21 cellular contexts compared by ENCODE assay signal in the genomic region with DNA sequence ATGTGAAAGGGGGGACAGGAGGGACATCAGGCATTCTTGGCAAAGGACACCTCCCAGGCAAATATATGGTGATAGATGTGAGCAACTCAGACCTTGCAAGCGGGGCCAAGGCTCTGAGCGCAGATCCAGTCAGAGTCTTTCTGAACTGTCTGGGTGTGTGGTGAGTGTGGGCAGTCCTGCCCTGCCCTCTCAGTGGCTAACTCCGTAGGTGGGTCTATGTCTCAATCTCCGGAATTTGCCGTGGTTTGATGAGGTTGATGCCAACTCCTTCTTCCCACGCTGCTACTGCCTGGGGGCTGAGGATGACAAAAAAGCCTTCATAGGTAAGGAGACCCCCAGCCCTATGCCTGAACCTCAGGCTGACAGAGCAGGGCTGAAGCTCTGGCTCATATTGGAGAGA. TPM values are rescaled to one million over a fixed set of nuclear protein-coding genes. Genes with fewer than 3 reads are reported as not detected.
DNase-seq lines count a peak whose midpoint lies in the region; ATAC-seq and TF ChIP-seq lines count a peak whose summit lies in the region.
"Had no signal": no experiment of that assay in that cellular context is flagged by ENCODE, and none has a peak within 500 bp of the region (broad histone marks: within the 10 kb centered on the region; RNA-seq: fewer than 3 reads in every experiment).

No MANE protein-coding gene starts in this region.

- DNase-seq in astrocyte of the hippocampus (ENCODE audit: low read depth, low spot score) = peak; percentile 12
- peak; percentile 14 for DNase-seq in chondrocyte (ENCODE audit: low spot score)
- no peak for DNase-seq in stimulated activated naive B cell treated with anti-CD40 and anti-IgM and Interleukin-4, amounts not matched to agents 10 μg/mL and 1 μg/mL and 100 μg/mL, for 72 hours
- DNase-seq in NCI-H2171 (lab: John Stamatoyannopoulos, UW) = no peak
- no peak for DNase-seq in activated CD4-positive, alpha-beta T cell treated with anti-CD3 and anti-CD28 coated beads, Interleukin-2, amount 10 ng/mL, durations not matched to agents 7 days and 5 days
- no peak for DNase-seq in globus pallidus (ENCODE audit: low spot score)
- DNase-seq: ACHN; BE2C; C1 segment of cervical spinal cord; CD4-positive, alpha-beta T cell; DMS 273 treated with DMSO at 0.1 percent for 48 hours; DMS53; DND-41; EL; HCEC 1CT; HFFc6 had no signal

- no peak for TF ChIP-seq CTCF in HEK293 (tag by site-specific recombination; IDR thresholded peaks at IDR 0.05)
- no peak for TF ChIP-seq CTCF in chondrocyte (IDR thresholded peaks at IDR 0.05)

- ATAC-seq in stimulated activated naive B cell treated with anti-CD40 and anti-IgM and Interleukin-4, amounts not matched to agents 10 μg/mL and 1 μg/mL and 100 μg/mL, for 72 hours (replicated peaks) = no peak
- no peak for ATAC-seq in HG02870 (IDR thresholded peaks at IDR 0.05; ENCODE audit: unreplicated experiment)
- ATAC-seq: GM23338 had no signal

- no peak overlapping the region for H3K4me3 Mint-ChIP-seq in chondrocyte (ENCODE audit: unreplicated experiment)
- no peak overlapping the region for H3K4me3 Mint-ChIP-seq in stimulated activated naive B cell treated with anti-CD40 and anti-IgM and Interleukin-4, amounts not matched to agents 10 μg/mL and 1 μg/mL and 100 μg/mL, for 72 hours
- no peak overlapping the region for H3K4me3 Mint-ChIP-seq in activated CD4-positive, alpha-beta T cell treated with anti-CD3 and anti-CD28 coated beads, Interleukin-2, amount 10 ng/mL, durations not matched to agents 7 days and 5 days
- H3K4me3 Mint-ChIP-seq: CD4-positive, alpha-beta T cell; GM23338; HFFc6 had no signal

- CTCF ChIA-PET in HEK293 (lab: Yijun Ruan, JAX) = interaction anchor here (0.6 kb wide), 1 partner anchor 263 kb away, joined by 4 read pairs; no protein-coding TSS in a partner anchor
- CTCF ChIA-PET in activated CD4-positive, alpha-beta T cell treated with anti-CD3 and anti-CD28 coated beads, Interleukin-2, amount 10 ng/mL, durations not matched to agents 7 days and 5 days (lab: Charles Lee) = no interaction called here

- H3K27me3 Mint-ChIP-seq in chondrocyte (ENCODE audit: low read depth) = no peaks in the 10 kb centered on the region
- no peaks in the 10 kb centered on the region for H3K27me3 Mint-ChIP-seq in stimulated activated naive B cell treated with anti-CD40 and anti-IgM and Interleukin-4, amounts not matched to agents 10 μg/mL and 1 μg/mL and 100 μg/mL, for 72 hours
- H3K27me3 Mint-ChIP-seq in activated CD4-positive, alpha-beta T cell treated with anti-CD3 and anti-CD28 coated beads, Interleukin-2, amount 10 ng/mL, durations not matched to agents 7 days and 5 days = no peaks in the 10 kb centered on the region
- H3K27me3 Mint-ChIP-seq: CD4-positive, alpha-beta T cell had no signal

- H3K4me1 Mint-ChIP-seq in chondrocyte (ENCODE audit: low read depth) = no peaks in the 10 kb centered on the region
- H3K4me1 Mint-ChIP-seq in stimulated activated naive B cell treated with anti-CD40 and anti-IgM and Interleukin-4, amounts not matched to agents 10 μg/mL and 1 μg/mL and 100 μg/mL, for 72 hours = peaks cover 0 to 2% of the 10 kb centered on the region in 2 donors
- H3K4me1 Mint-ChIP-seq in activated CD4-positive, alpha-beta T cell treated with anti-CD3 and anti-CD28 coated beads, Interleukin-2, amount 10 ng/mL, durations not matched to agents 7 days and 5 days = no peaks in the 10 kb centered on the region
- H3K4me1 Mint-ChIP-seq: GM23338 had no signal

- H3K4me3 ChIP-seq in HEK293 (ENCODE audit: low read depth, low read length) = no peak overlapping the region
- H3K4me3 ChIP-seq: GM23338 had no signal

- peaks cover 5 to 58% of the 10 kb centered on the region in 2 experiments; a peak in 2 of 3 replicates for H3K36me3 ChIP-seq in HEK293 (ENCODE audit: control insufficient read depth in 2 of 2, insufficient read depth in 1 of 2, low read length in 2 of 2)
- H3K36me3 ChIP-seq: BE2C had no signal

- H3K27ac ChIP-seq in HEK293 (ENCODE audit: extremely low read depth, low read depth, low read length) = no peak overlapping the region
- H3K27ac ChIP-seq: KMS-11 had no signal

- H3K4me1 ChIP-seq in HEK293 (ENCODE audit: control insufficient read depth, insufficient read depth, low read length) = no peaks in the 10 kb centered on the region
- H3K4me1 ChIP-seq: BE2C had no signal

- H3K9me3 Mint-ChIP-seq in chondrocyte (ENCODE audit: low read depth) = no peaks in the 10 kb centered on the region
- no peaks in the 10 kb centered on the region for H3K9me3 Mint-ChIP-seq in stimulated activated naive B cell treated with anti-CD40 and anti-IgM and Interleukin-4, amounts not matched to agents 10 μg/mL and 1 μg/mL and 100 μg/mL, for 72 hours
- no peaks in the 10 kb centered on the region for H3K9me3 Mint-ChIP-seq in activated CD4-positive, alpha-beta T cell treated with anti-CD3 and anti-CD28 coated beads, Interleukin-2, amount 10 ng/mL, durations not matched to agents 7 days and 5 days
- H3K9me3 Mint-ChIP-seq: CD4-positive, alpha-beta T cell; GM23338; HFFc6 had no signal

- POLR2A ChIA-PET in HEK293 (lab: Yijun Ruan, JAX) = no interaction called here
- POLR2A ChIA-PET in activated CD4-positive, alpha-beta T cell treated with anti-CD3 and anti-CD28 coated beads, Interleukin-2, amount 10 ng/mL, durations not matched to agents 7 days and 5 days (lab: Charles Lee) = no interaction called here

- peak overlapping the region; percentile 8 for H3K27ac Mint-ChIP-seq in chondrocyte (ENCODE audit: unreplicated experiment)
- peak overlapping the region; percentile 34 for H3K27ac Mint-ChIP-seq in stimulated activated naive B cell treated with anti-CD40 and anti-IgM and Interleukin-4, amounts not matched to agents 10 μg/mL and 1 μg/mL and 100 μg/mL, for 72 hours
- no peak overlapping the region for H3K27ac Mint-ChIP-seq in activated CD4-positive, alpha-beta T cell treated with anti-CD3 and anti-CD28 coated beads, Interleukin-2, amount 10 ng/mL, durations not matched to agents 7 days and 5 days
- H3K27ac Mint-ChIP-seq: CD4-positive, alpha-beta T cell; GM23338; HFFc6 had no signal

- H3K9me3 ChIP-seq in HEK293 (ENCODE audit: control insufficient read depth, insufficient read depth, low read depth, low read length) = no peaks in the 10 kb centered on the region
- H3K9me3 ChIP-seq: BE2C had no signal

- H3K36me3 Mint-ChIP-seq in chondrocyte (ENCODE audit: low read depth) = peaks cover 7% of the 10 kb centered on the region
- H3K36me3 Mint-ChIP-seq in stimulated activated naive B cell treated with anti-CD40 and anti-IgM and Interleukin-4, amounts not matched to agents 10 μg/mL and 1 μg/mL and 100 μg/mL, for 72 hours = peaks cover 35 to 44% of the 10 kb centered on the region in 2 donors
- peaks cover 12% of the 10 kb centered on the region for H3K36me3 Mint-ChIP-seq in activated CD4-positive, alpha-beta T cell treated with anti-CD3 and anti-CD28 coated beads, Interleukin-2, amount 10 ng/mL, durations not matched to agents 7 days and 5 days (ENCODE audit: low read depth)

TF ChIP-seq in HEK293, 187 proteins besides CTCF, POLR2A, EP300 and RAD21 (continues in another document):
- TF ChIP-seq ZNF843 (tag by site-specific recombination; IDR thresholded peaks at IDR 0.05) (no peak), EGR2 (tag by site-specific recombination; IDR thresholded peaks at IDR 0.05; ENCODE audit: low read depth) (peak; percentile 89), ZNF596 (tag by site-specific recombination; IDR thresholded peaks at IDR 0.05) (no peak), ZNF155 (tag by site-specific recombination; IDR thresholded peaks at IDR 0.05) (no peak), ZNF354C (tag by site-specific recombination; IDR thresholded peaks at IDR 0.05; ENCODE audit: borderline replicate concordance, low read depth) (no peak), ZNF639 (tag by site-specific recombination; IDR thresholded peaks at IDR 0.05) (no peak), ZFHX2 (tag by site-specific recombination; conservative IDR thresholded peaks at IDR 0.05) (peak; percentile 80), ZNF571 (tag by site-specific recombination; IDR thresholded peaks at IDR 0.05) (no peak)
- TF ChIP-seq, protein P1, sequence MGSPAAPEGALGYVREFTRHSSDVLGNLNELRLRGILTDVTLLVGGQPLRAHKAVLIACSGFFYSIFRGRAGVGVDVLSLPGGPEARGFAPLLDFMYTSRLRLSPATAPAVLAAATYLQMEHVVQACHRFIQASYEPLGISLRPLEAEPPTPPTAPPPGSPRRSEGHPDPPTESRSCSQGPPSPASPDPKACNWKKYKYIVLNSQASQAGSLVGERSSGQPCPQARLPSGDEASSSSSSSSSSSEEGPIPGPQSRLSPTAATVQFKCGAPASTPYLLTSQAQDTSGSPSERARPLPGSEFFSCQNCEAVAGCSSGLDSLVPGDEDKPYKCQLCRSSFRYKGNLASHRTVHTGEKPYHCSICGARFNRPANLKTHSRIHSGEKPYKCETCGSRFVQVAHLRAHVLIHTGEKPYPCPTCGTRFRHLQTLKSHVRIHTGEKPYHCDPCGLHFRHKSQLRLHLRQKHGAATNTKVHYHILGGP (tag by site-specific recombination; IDR thresholded peaks at IDR 0.05) = no peak

RNA-seq across cellular contexts. Expression of gene TTLL3, which starts 7.4 kb away (rescaled TPM):
- 31.5 to 44.9 TPM (median 38.7 TPM) in 3 replicates for total RNA-seq in chondrocyte
- 10 to 100 TPM; 51.1 to 55.3 TPM for total RNA-seq in activated CD4-positive, alpha-beta T cell treated with anti-CD3 and anti-CD28 coated beads, Interleukin-2, amount 10 ng/mL, durations not matched to agents 7 days and 5 days

RNA-seq across cellular contexts. Expression of gene ARPC4, which starts 24.6 kb away (rescaled TPM):
- total RNA-seq in chondrocyte = 150 to 179 TPM (median 177 TPM) in 3 replicates
- 100 to 1,000 TPM; 258 to 299 TPM for total RNA-seq in activated CD4-positive, alpha-beta T cell treated with anti-CD3 and anti-CD28 coated beads, Interleukin-2, amount 10 ng/mL, durations not matched to agents 7 days and 5 days

RNA-seq across cellular contexts. Expression of gene TADA3, which starts 25.2 kb away (rescaled TPM):
- total RNA-seq in chondrocyte = 42.2 to 69.9 TPM (median 69.6 TPM) in 3 replicates
- 10 to 100 TPM; 77.6 to 82.3 TPM for total RNA-seq in activated CD4-positive, alpha-beta T cell treated with anti-CD3 and anti-CD28 coated beads, Interleukin-2, amount 10 ng/mL, durations not matched to agents 7 days and 5 days

RNA-seq across cellular contexts. Expression of gene RPUSD3, which starts 26.4 kb away (rescaled TPM):
- 26.9 to 31.4 TPM (median 27.7 TPM) in 3 replicates for total RNA-seq in chondrocyte
- total RNA-seq in activated CD4-positive, alpha-beta T cell treated with anti-CD3 and anti-CD28 coated beads, Interleukin-2, amount 10 ng/mL, durations not matched to agents 7 days and 5 days = 10 to 100 TPM; 49.8 to 49.9 TPM

RNA-seq across cellular contexts. Expression of gene CAMK1, which starts 47.7 kb away (rescaled TPM):
- total RNA-seq in chondrocyte = 9.7 to 20.9 TPM (median 19.3 TPM) in 3 replicates
- 10 to 100 TPM; 18.8 to 19.0 TPM for total RNA-seq in activated CD4-positive, alpha-beta T cell treated with anti-CD3 and anti-CD28 coated beads, Interleukin-2, amount 10 ng/mL, durations not matched to agents 7 days and 5 days
- total RNA-seq: G401 had no signal

Comparison
In these comparisons a context has a peak if more than half of its experiments do, and no peak if none do; other contexts are left out.
1. DNase-seq: peak in astrocyte of the hippocampus (single experiment) and chondrocyte (single experiment); none in stimulated activated naive B cell treated with anti-CD40 and anti-IgM and Interleukin-4, amounts not matched to agents 10 μg/mL and 1 μg/mL and 100 μg/mL, for 72 hours (single experiment), NCI-H2171 (single experiment), activated CD4-positive, alpha-beta T cell treated with anti-CD3 and anti-CD28 coated beads, Interleukin-2, amount 10 ng/mL, durations not matched to agents 7 days and 5 days (single experiment) and globus pallidus (single experiment).